ENCODE assay signal across 28 cellular contexts in genomic region chr4:660401-660800, GRCh38. TPM values are rescaled to one million over a fixed set of nuclear protein-coding genes. Genes with fewer than 3 reads are reported as not detected.
"Had no signal": no experiment of that assay in that cellular context is flagged by ENCODE, and none has a peak within 500 bp of the region (broad histone marks: within the 10 kb centered on the region; RNA-seq: fewer than 3 reads in every experiment).

No MANE protein-coding gene starts in this region.

- H3K4me1 Mint-ChIP-seq: brain had no signal

- ATAC-seq: activated CD4-positive, CD25-positive, alpha-beta regulatory T cell treated with anti-CD3 and anti-CD28 coated beads, Interleukin-2, amount 50 U/mL, for 24 hours; activated naive CD4-positive, alpha-beta T cell treated with anti-CD3 and anti-CD28 coated beads, Interleukin-2, amount 50 U/mL, for 72 hours; effector memory CD8-positive, alpha-beta T cell; gastroesophageal sphincter; left colon; natural killer cell treated with Interleukin-12 subunit alpha and Interleukin-12 subunit beta and Interleukin-15 and Interleukin-18, amount 100 ng/mL, for 72 hours; T-helper 17 cell had no signal

- H3K9me3 Mint-ChIP-seq: activated T-helper 2 cell treated with anti-CD3 and anti-CD28 coated beads, Interferon-gamma antibody, Interleukin-2, Interleukin-4, amounts not matched to agents 10 μg/mL and 5 μg/mL and 100 μg/mL, durations not matched to agents 14 hours and 24 hours and 36 hours; effector memory CD8-positive, alpha-beta T cell; natural killer cell treated with Interleukin-12 subunit alpha and Interleukin-12 subunit beta and Interleukin-15 and Interleukin-18, amount 100 ng/mL, for 72 hours had no signal

- H3K27ac ChIP-seq: adrenal gland, ascending aorta, cardiac muscle cell, gastroesophageal sphincter, neutrophil, ovary, prostate gland, tibial nerve, WERI-Rb-1 had no signal

- H3K36me3 Mint-ChIP-seq: brain; natural killer cell treated with Interleukin-12 subunit alpha and Interleukin-12 subunit beta and Interleukin-15 and Interleukin-18, amount 100 ng/mL, for 72 hours had no signal

- DNase-seq: activated CD4-positive, alpha-beta T cell treated with anti-CD3 and anti-CD28 coated beads for 48 hours; activated CD4-positive, alpha-beta T cell treated with anti-CD3 and anti-CD28 coated beads, Interleukin-2, amount 50 U/mL, for 48 hours; activated CD8-positive, alpha-beta memory T cell treated with anti-CD3 and anti-CD28 coated beads for 24 hours; activated CD8-positive, alpha-beta memory T cell treated with anti-CD3 and anti-CD28 coated beads, Interleukin-2, amount 50 U/mL, for 48 hours; activated T-cell treated with anti-CD3 and anti-CD28 coated beads, Interleukin-2, amount 50 U/mL, for 48 hours; cortex of kidney; effector memory CD8-positive, alpha-beta T cell; hippocampal formation; mesendoderm; retina; stimulated activated naive CD4-positive, alpha-beta T cell treated with Interleukin-2 at 50 U/mL for 16 hours; T-helper 17 cell; T1000; WERI-Rb-1 had no signal

- H3K4me3 Mint-ChIP-seq: effector memory CD8-positive, alpha-beta T cell; T-helper 17 cell had no signal

- H3K27me3 Mint-ChIP-seq: natural killer cell treated with Interleukin-12 subunit alpha and Interleukin-12 subunit beta and Interleukin-15 and Interleukin-18, amount 100 ng/mL, for 72 hours; T-helper 17 cell had no signal

- H3K27ac Mint-ChIP-seq: activated naive CD4-positive, alpha-beta T cell treated with anti-CD3 and anti-CD28 coated beads, Interleukin-2, amount 50 U/mL, for 72 hours; activated T-helper 2 cell treated with anti-CD3 and anti-CD28 coated beads, Interferon-gamma antibody, Interleukin-2, Interleukin-4, amounts not matched to agents 10 μg/mL and 5 μg/mL and 100 μg/mL, durations not matched to agents 14 hours and 24 hours and 36 hours; natural killer cell treated with Interleukin-12 subunit alpha and Interleukin-12 subunit beta and Interleukin-15 and Interleukin-18, amount 100 ng/mL, for 72 hours had no signal

RNA-seq across cellular contexts. Expression of gene ATP5ME, which starts 13.7 kb away (rescaled TPM):
- total RNA-seq: ascending aorta had no signal

RNA-seq across cellular contexts. Expression of gene PDE6B, which starts 35.0 kb away (rescaled TPM):
- total RNA-seq: ascending aorta had no signal
